In genomic region chr1:119767486-119767885, GRCh38 we compare ENCODE assay signal across 28 cellular contexts. TPM values are rescaled to one million over a fixed set of nuclear protein-coding genes. Genes with fewer than 3 reads are reported as not detected.
DNase-seq lines count a peak whose midpoint lies in the region; TF ChIP-seq lines count a peak whose summit lies in the region.
"Had no signal": no experiment of that assay in that cellular context is flagged by ENCODE, and none has a peak within 500 bp of the region (broad histone marks: within the 10 kb centered on the region; RNA-seq: fewer than 3 reads in every experiment).

No MANE protein-coding gene starts in this region.

- peak overlapping the region in 2 of 5 experiments; percentile 4 to 42 for H3K4me3 Mint-ChIP-seq in brain
- H3K4me3 Mint-ChIP-seq: CD4-positive, CD25-positive, alpha-beta regulatory T cell; memory B cell; naive thymus-derived CD8-positive, alpha-beta T cell; stimulated activated memory B cell treated with anti-CD40 and anti-IgM and Interleukin-4, amounts not matched to agents 10 μg/mL and 1 μg/mL and 100 μg/mL, for 72 hours had no signal

- TF ChIP-seq CTCF in A673 (conservative IDR thresholded peaks at IDR 0.05; ENCODE audit: low read depth, low read length): no peak
- no peak for TF ChIP-seq CTCF in brain (conservative IDR thresholded peaks at IDR 0.05)
- no peak for TF ChIP-seq CTCF in GM20000 (IDR thresholded peaks at IDR 0.05; ENCODE audit: extremely low read depth, missing control alignments)

- peaks cover 1 to 9% (median 8%) of the 10 kb centered on the region in 5 experiments for H3K9me3 Mint-ChIP-seq in brain
- H3K9me3 Mint-ChIP-seq: CD4-positive, CD25-positive, alpha-beta regulatory T cell; memory B cell; naive thymus-derived CD8-positive, alpha-beta T cell; stimulated activated memory B cell treated with anti-CD40 and anti-IgM and Interleukin-4, amounts not matched to agents 10 μg/mL and 1 μg/mL and 100 μg/mL, for 72 hours had no signal

- no peak overlapping the region for H3K27ac ChIP-seq in A673 (ENCODE audit: low read depth, low read length, poor library complexity, severe bottlenecking)
- H3K27ac ChIP-seq in caudate nucleus (ENCODE audit: low read depth, low read length): no peak overlapping the region

- intact Hi-C loops in A673 (cut with micrococcal nuclease; ENCODE audit: unreplicated experiment): no loop called here

- H3K27me3 ChIP-seq in A673 (replicated peaks; ENCODE audit: insufficient read depth, low read depth, low read length, poor library complexity) (no peaks in the 10 kb centered on the region), mucosa of stomach (ENCODE audit: control insufficient read depth, insufficient read depth, low read length) (no peaks in the 10 kb centered on the region)
- H3K27me3 ChIP-seq: sigmoid colon, testis had no signal

- H3K27ac Mint-ChIP-seq in brain: peak overlapping the region in 3 of 5 experiments; percentile 12 to 37 (median 27)
- H3K27ac Mint-ChIP-seq: CD4-positive, CD25-positive, alpha-beta regulatory T cell; memory B cell; naive thymus-derived CD8-positive, alpha-beta T cell; stimulated activated memory B cell treated with anti-CD40 and anti-IgM and Interleukin-4, amounts not matched to agents 10 μg/mL and 1 μg/mL and 100 μg/mL, for 72 hours had no signal

- no peaks in the 10 kb centered on the region for H3K27me3 Mint-ChIP-seq in brain

- DNase-seq in A673 (ENCODE audit: low spot score) (peak; percentile 95), NCI-H1105 (lab: John Stamatoyannopoulos, UW) (peak; percentile 13), caudate nucleus (lab: John Stamatoyannopoulos, UW) (no peak), Kasumi-1 (lab: John Stamatoyannopoulos, UW) (no peak), GM20000 (ENCODE audit: low spot score) (no peak)
- DNase-seq in stimulated activated CD4-positive, alpha-beta T cell treated with anti-CD3 and anti-CD28 coated beads, Interleukin-4, amount 100 ng/mL, for 1 hour: no peak
- DNase-seq: activated CD4-positive, alpha-beta T cell treated with anti-CD3 and anti-CD28 coated beads, Interleukin-2, amount 50 U/mL, for 48 hours; activated gamma-delta T cell treated with Interleukin-2 at 50 U/mL for 16 hours; amniotic stem cell; CD4-positive, CD25-positive, alpha-beta regulatory T cell; central memory CD4-positive, alpha-beta T cell; erythroblast; naive thymus-derived CD8-positive, alpha-beta T cell; NCI-H1092; NCI-H2029 treated with DMSO at 0.1 percent for 48 hours; NCI-H526 treated with DMSO at 0.1 percent for 48 hours; SIG-M5; sigmoid colon; testis had no signal

- H3K4me1 ChIP-seq in A673 (ENCODE audit: insufficient read depth, low read length, poor library complexity, severe bottlenecking) (peaks cover 43% of the 10 kb centered on the region), mucosa of stomach (ENCODE audit: control insufficient read depth, insufficient read depth, low read length) (peaks cover 51% of the 10 kb centered on the region)

- CTCF ChIA-PET in A673 (lab: Charles Lee): no interaction called here

- peaks cover 32% of the 10 kb centered on the region for H3K4me1 Mint-ChIP-seq in brain
- H3K4me1 Mint-ChIP-seq: CD4-positive, CD25-positive, alpha-beta regulatory T cell; memory B cell; naive thymus-derived CD8-positive, alpha-beta T cell; stimulated activated memory B cell treated with anti-CD40 and anti-IgM and Interleukin-4, amounts not matched to agents 10 μg/mL and 1 μg/mL and 100 μg/mL, for 72 hours had no signal

- H3K36me3 Mint-ChIP-seq in brain: no peaks in the 10 kb centered on the region
- H3K36me3 Mint-ChIP-seq: CD4-positive, CD25-positive, alpha-beta regulatory T cell; memory B cell; naive thymus-derived CD8-positive, alpha-beta T cell; stimulated activated memory B cell treated with anti-CD40 and anti-IgM and Interleukin-4, amounts not matched to agents 10 μg/mL and 1 μg/mL and 100 μg/mL, for 72 hours had no signal

- H3K9me3 ChIP-seq in A673 (ENCODE audit: low read depth, low read length, poor library complexity, severe bottlenecking): no peaks in the 10 kb centered on the region
- no peaks in the 10 kb centered on the region for H3K9me3 ChIP-seq in mucosa of stomach (ENCODE audit: control insufficient read depth, low read length)
- H3K9me3 ChIP-seq: sigmoid colon, testis had no signal

- peak overlapping the region; percentile 25 for H3K9ac ChIP-seq in mucosa of stomach (ENCODE audit: low read length)

- H3K36me3 ChIP-seq in A673 (ENCODE audit: insufficient read depth, low read length, poor library complexity, severe bottlenecking) (no peaks in the 10 kb centered on the region), mucosa of stomach (ENCODE audit: control insufficient read depth, insufficient read depth, low read length) (no peaks in the 10 kb centered on the region)
- H3K36me3 ChIP-seq: sigmoid colon had no signal

- POLR2A ChIA-PET in A673 (lab: Charles Lee; ENCODE audit: low non-redundant PET): no interaction called here

- H3K4me3 ChIP-seq in A673 (ENCODE audit: low read depth, low read length, poor library complexity, severe bottlenecking) (no peak overlapping the region), mucosa of stomach (ENCODE audit: low read length) (peak overlapping the region; percentile 43)
- H3K4me3 ChIP-seq: sigmoid colon, testis had no signal

- no TSS peak for BruUV-seq in A673 (replicated peaks; lab: Mats Ljungman, UMichigan)

RNA-seq across cellular contexts. Expression of gene HMGCS2, which starts 1.2 kb away (rescaled TPM):
- not detected in 2 replicates for total RNA-seq in A673 (2021)
- polyA plus RNA-seq in brain (ENCODE audit: insufficient read depth, low read depth, low replicate concordance): not detected
- total RNA-seq: CD4-positive, CD25-positive, alpha-beta regulatory T cell; HT1080; LHCN-M2; naive thymus-derived CD8-positive, alpha-beta T cell; osteocyte; T-helper 1 cell treated with Interleukin-12 subunit alpha and Interleukin-12 subunit beta and Interleukin-4 antibody, amounts not matched to agents 30 ng/mL and 1 ng/mL, for 36 hours had no signal
- polyA plus RNA-seq: CD4-positive, CD25-positive, alpha-beta regulatory T cell; naive thymus-derived CD8-positive, alpha-beta T cell had no signal

RNA-seq across cellular contexts. Expression of gene REG4, which starts 43.8 kb away (rescaled TPM):
- not detected in 2 replicates for total RNA-seq in A673 (2021)
- not detected for polyA plus RNA-seq in brain (ENCODE audit: insufficient read depth, low read depth, low replicate concordance)
- total RNA-seq: CD4-positive, CD25-positive, alpha-beta regulatory T cell; H4; LHCN-M2; osteocyte; sigmoid colon had no signal

RNA-seq across cellular contexts. Expression of gene PHGDH, which starts 55.8 kb away (rescaled TPM):
- total RNA-seq in A673 (2021): 499 and 575 TPM in 2 replicates
- 363 TPM for polyA plus RNA-seq in brain (ENCODE audit: insufficient read depth, low read depth, low replicate concordance)

Comparison
In these comparisons a context has a peak if more than half of its experiments do, and no peak if none do; other contexts are left out.
1. DNase-seq: peak in A673 (single experiment) and NCI-H1105 (single experiment); none in caudate nucleus (0 of 61), Kasumi-1 (0 of 2), GM20000 (single experiment) and stimulated activated CD4-positive, alpha-beta T cell treated with anti-CD3 and anti-CD28 coated beads, Interleukin-4, amount 100 ng/mL, for 1 hour (single experiment).